In genomic region chr20:58662142-58662473, GRCh38 we compare ENCODE assay signal across 18 cellular contexts. TPM values are rescaled to one million over a fixed set of nuclear protein-coding genes. Genes with fewer than 3 reads are reported as not detected.
DNase-seq lines count a peak whose midpoint lies in the region; ATAC-seq, FAIRE-seq and TF ChIP-seq lines count a peak whose summit lies in the region.
"Had no signal": no experiment of that assay in that cellular context is flagged by ENCODE, and none has a peak within 500 bp of the region (broad histone marks: within the 10 kb centered on the region; RNA-seq: fewer than 3 reads in every experiment).

No MANE protein-coding gene starts in this region.

- no peaks in the 10 kb centered on the region for H3K9me3 ChIP-seq in endothelial cell of umbilical vein (replicated peaks; ENCODE audit: control insufficient read depth, insufficient read depth, low read length)
- no peaks in the 10 kb centered on the region for H3K9me3 ChIP-seq in skeletal muscle tissue (ENCODE audit: control insufficient read depth in 3 of 3, low read length in 3 of 3)
- H3K9me3 ChIP-seq: Caco-2 had no signal

- H3K27me3 Mint-ChIP-seq in activated naive CD4-positive, alpha-beta T cell treated with anti-CD3 and anti-CD28 coated beads for 36 hours (ENCODE audit: low read depth) = no peaks in the 10 kb centered on the region
- no peaks in the 10 kb centered on the region for H3K27me3 Mint-ChIP-seq in activated CD4-positive, alpha-beta memory T cell treated with anti-CD3 and anti-CD28 coated beads, Interleukin-2, amount 10 ng/mL, durations not matched to agents 7 days and 5 days

- POLR2A ChIA-PET in activated CD4-positive, alpha-beta memory T cell treated with anti-CD3 and anti-CD28 coated beads, Interleukin-2, amount 10 ng/mL, durations not matched to agents 7 days and 5 days (lab: Charles Lee) = interaction anchor here (1.1 to 7.1 kb wide), 2 partner anchors 11 to 354 kb away, joined by 3 to 121 read pairs; partner anchors contain the start of gene STX16
- POLR2A ChIA-PET in endothelial cell of umbilical vein (lab: Charles Lee) = no interaction called here

- H4K20me1 ChIP-seq in endothelial cell of umbilical vein (replicated peaks; ENCODE audit: control insufficient read depth, extremely low read depth, insufficient read depth, low read length) = no peaks in the 10 kb centered on the region

- H2AFZ ChIP-seq in endothelial cell of umbilical vein (ENCODE audit: low read depth, low read length) = no peak overlapping the region

- peak overlapping the region; percentile 76 for H3K4me3 Mint-ChIP-seq in activated naive CD4-positive, alpha-beta T cell treated with anti-CD3 and anti-CD28 coated beads for 36 hours
- peak overlapping the region; percentile 68 for H3K4me3 Mint-ChIP-seq in activated CD4-positive, alpha-beta memory T cell treated with anti-CD3 and anti-CD28 coated beads, Interleukin-2, amount 10 ng/mL, durations not matched to agents 7 days and 5 days

- no TSS peak for BruUV-seq in endothelial cell of umbilical vein (replicated peaks; lab: Mats Ljungman, UMichigan)

- H3K4me1 ChIP-seq in endothelial cell of umbilical vein (ENCODE audit: control insufficient read depth, extremely low read depth, insufficient read depth, low read length) (peaks cover 38% of the 10 kb centered on the region), skeletal muscle tissue (ENCODE audit: control insufficient read depth in 3 of 3, insufficient read depth in 3 of 3, low read length in 3 of 3) (peaks cover 21 to 35% (median 32%) of the 10 kb centered on the region in 3 donors)
- H3K4me1 ChIP-seq: Caco-2 had no signal

- H3K27ac Mint-ChIP-seq in activated naive CD4-positive, alpha-beta T cell treated with anti-CD3 and anti-CD28 coated beads for 36 hours = peak overlapping the region; percentile 96
- peak overlapping the region; percentile 93 for H3K27ac Mint-ChIP-seq in activated CD4-positive, alpha-beta memory T cell treated with anti-CD3 and anti-CD28 coated beads, Interleukin-2, amount 10 ng/mL, durations not matched to agents 7 days and 5 days

- H3K27ac ChIP-seq in endothelial cell of umbilical vein (ENCODE audit: insufficient read depth, low read depth, low read length) (peak overlapping the region; percentile 66), skeletal muscle tissue (ENCODE audit: low read depth, low read length) (peak overlapping the region; percentile 54), dorsolateral prefrontal cortex (peak overlapping the region in 4 of 59 donors; percentile 4 to 37 (median 18))
- H3K27ac ChIP-seq: foreskin keratinocyte had no signal

- no peak overlapping the region for H3K4me3 ChIP-seq in endothelial cell of umbilical vein (replicated peaks in 1 of 3; ENCODE audit: insufficient read depth in 1 of 3, low read depth in 1 of 3, low read length in 3 of 3)
- no peak overlapping the region for H3K4me3 ChIP-seq in skeletal muscle tissue (ENCODE audit: low read length in 3 of 3)
- H3K4me3 ChIP-seq in dorsolateral prefrontal cortex = no peak overlapping the region

- TF ChIP-seq POLR2A in endothelial cell of umbilical vein (IDR thresholded peaks at IDR 0.05; ENCODE audit: low read depth, low read length) = no peak

- FAIRE-seq in endothelial cell of umbilical vein (lab: Jason Lieb, UNC) = no peak
- FAIRE-seq: endometrium had no signal

- peaks cover 4% of the 10 kb centered on the region in 2 experiments for H3K36me3 ChIP-seq in endothelial cell of umbilical vein (ENCODE audit: control insufficient read depth in 2 of 2, extremely low read depth in 1 of 2, insufficient read depth in 2 of 2, low read length in 2 of 2)
- H3K36me3 ChIP-seq in skeletal muscle tissue (ENCODE audit: control insufficient read depth in 3 of 3, insufficient read depth in 3 of 3, low read length in 3 of 3) = peaks cover 0 to 6% (median 2%) of the 10 kb centered on the region in 3 donors

- intact Hi-C loops in activated naive CD4-positive, alpha-beta T cell treated with anti-CD3 and anti-CD28 coated beads for 36 hours (cut with micrococcal nuclease) = no loop called here
- intact Hi-C loops in endothelial cell of umbilical vein (cut with micrococcal nuclease) = no loop called here
- intact Hi-C loops in dorsolateral prefrontal cortex (cut with DNase I) = no loop called here

- H3K4me2 ChIP-seq in endothelial cell of umbilical vein (ENCODE audit: insufficient read depth, low read length) = no peak overlapping the region

- TF ChIP-seq CTCF in endothelial cell of umbilical vein (IDR thresholded peaks at IDR 0.05; ENCODE audit: extremely low read depth in 1 of 2, insufficient read depth in 1 of 2, low read depth in 1 of 2, low read length in 2 of 2) (no peak), dorsolateral prefrontal cortex (IDR thresholded peaks at IDR 0.05 in 54 of 56, conservative IDR thresholded peaks at IDR 0.05 in 2 of 56; ENCODE audit: low read depth in 1 of 56, partially characterized antibody in 56 of 56) (no peak)

- dilution Hi-C loops in endothelial cell of umbilical vein (cut with MboI; ENCODE audit: extremely low pct_ligation_motif_present, low sequenced_read_pairs) = loop anchor here (25.0 kb wide), 1 partner anchor 425 kb away; the partner anchor contains the start of gene ANKRD60

- no peaks in the 10 kb centered on the region for H3K27me3 ChIP-seq in endothelial cell of umbilical vein (ENCODE audit: control insufficient read depth in 2 of 2, insufficient read depth in 2 of 2, low read length in 2 of 2)
- H3K27me3 ChIP-seq in skeletal muscle tissue (ENCODE audit: control insufficient read depth in 3 of 3, insufficient read depth in 3 of 3, low read length in 3 of 3) = no peaks in the 10 kb centered on the region
- no peaks in the 10 kb centered on the region for H3K27me3 ChIP-seq in dorsolateral prefrontal cortex
- H3K27me3 ChIP-seq: foreskin keratinocyte had no signal

- H3K36me3 Mint-ChIP-seq in activated naive CD4-positive, alpha-beta T cell treated with anti-CD3 and anti-CD28 coated beads for 36 hours (ENCODE audit: low read depth) = peaks cover 24% of the 10 kb centered on the region
- H3K36me3 Mint-ChIP-seq in activated CD4-positive, alpha-beta memory T cell treated with anti-CD3 and anti-CD28 coated beads, Interleukin-2, amount 10 ng/mL, durations not matched to agents 7 days and 5 days (ENCODE audit: low read depth) = peaks cover 59% of the 10 kb centered on the region

- no peak for ATAC-seq in HG03442 (IDR thresholded peaks at IDR 0.05; ENCODE audit: unreplicated experiment)
- ATAC-seq: foreskin keratinocyte, Panc1 had no signal

- no peaks in the 10 kb centered on the region for H3K9me3 Mint-ChIP-seq in activated naive CD4-positive, alpha-beta T cell treated with anti-CD3 and anti-CD28 coated beads for 36 hours
- H3K9me3 Mint-ChIP-seq in activated CD4-positive, alpha-beta memory T cell treated with anti-CD3 and anti-CD28 coated beads, Interleukin-2, amount 10 ng/mL, durations not matched to agents 7 days and 5 days = no peaks in the 10 kb centered on the region

- H3K9me1 ChIP-seq in endothelial cell of umbilical vein (replicated peaks; ENCODE audit: control insufficient read depth, extremely low read depth, insufficient read depth, low read length) = no peaks in the 10 kb centered on the region

- DNase-seq in activated naive CD4-positive, alpha-beta T cell treated with anti-CD3 and anti-CD28 coated beads for 36 hours = no peak
- DNase-seq in activated naive CD4-positive, alpha-beta T cell treated with anti-CD3 and anti-CD28 coated beads, Interleukin-2, amount 50 U/mL, for 16 hours = no peak
- no peak for DNase-seq in activated CD4-positive, alpha-beta memory T cell treated with anti-CD3 and anti-CD28 coated beads, Interleukin-2, amount 10 ng/mL, durations not matched to agents 7 days and 5 days
- no peak for DNase-seq in endothelial cell of umbilical vein (ENCODE audit: low read depth, low spot score)
- no peak for DNase-seq in dorsolateral prefrontal cortex
- no peak for DNase-seq in NOMO-1 treated with dmso at 0.1 percent for 144 hours (lab: John Stamatoyannopoulos, UW; ENCODE audit: unreplicated experiment)
- DNase-seq: amniotic stem cell, Caco-2, cerebellar nuclear complex, foreskin keratinocyte, Karpas-422, NCI-H1105 treated with DMSO at 0.1 percent for 48 hours, NCI-H774, substantia nigra had no signal

- peaks cover 74% of the 10 kb centered on the region for H3K4me1 Mint-ChIP-seq in activated naive CD4-positive, alpha-beta T cell treated with anti-CD3 and anti-CD28 coated beads for 36 hours (ENCODE audit: low read depth)
- H3K4me1 Mint-ChIP-seq in activated CD4-positive, alpha-beta memory T cell treated with anti-CD3 and anti-CD28 coated beads, Interleukin-2, amount 10 ng/mL, durations not matched to agents 7 days and 5 days = peaks cover 69% of the 10 kb centered on the region

- CTCF ChIA-PET in activated naive CD4-positive, alpha-beta T cell treated with anti-CD3 and anti-CD28 coated beads for 36 hours (lab: Charles Lee) = interaction anchor here (3.7 kb wide), 1 partner anchor 11 kb away, joined by 31 read pairs; the partner anchor contains the start of gene STX16
- CTCF ChIA-PET in activated CD4-positive, alpha-beta memory T cell treated with anti-CD3 and anti-CD28 coated beads, Interleukin-2, amount 10 ng/mL, durations not matched to agents 7 days and 5 days (lab: Charles Lee) = interaction anchor here (3.9 kb wide), 1 partner anchor 12 kb away, joined by 37 read pairs; the partner anchor contains the start of gene STX16
- CTCF ChIA-PET in endothelial cell of umbilical vein (lab: Charles Lee) = no interaction called here

- H3K79me2 ChIP-seq in endothelial cell of umbilical vein (ENCODE audit: control insufficient read depth, insufficient read depth, low read length) = peaks cover 86% of the 10 kb centered on the region

- H3K9ac ChIP-seq in endothelial cell of umbilical vein (replicated peaks; ENCODE audit: extremely low read depth, insufficient read depth, low read length) = peak overlapping the region; percentile 22
- peak overlapping the region in 1 of 3 donors; percentile 60 for H3K9ac ChIP-seq in skeletal muscle tissue (ENCODE audit: low read depth in 1 of 3, low read length in 3 of 3)

RNA-seq across cellular contexts. Expression of gene STX16, which starts 11.0 kb away (rescaled TPM):
- 100 to 1,000 TPM; 127 TPM for total RNA-seq in activated naive CD4-positive, alpha-beta T cell treated with anti-CD3 and anti-CD28 coated beads for 36 hours
- 100 to 1,000 TPM; 152 to 153 TPM for total RNA-seq in activated CD4-positive, alpha-beta memory T cell treated with anti-CD3 and anti-CD28 coated beads, Interleukin-2, amount 10 ng/mL, durations not matched to agents 7 days and 5 days
- total RNA-seq in endothelial cell of umbilical vein (58.5 and 63.5 TPM in 2 replicates), skeletal muscle tissue (32.4 TPM), dorsolateral prefrontal cortex (100 to 1,000 TPM in 10 of 120 experiments, 10 to 100 TPM in 110; 54.5 to 110 (median 84.5) TPM)
- polyA plus RNA-seq in endothelial cell of umbilical vein = 33.0 and 43.1 TPM in 2 replicates
- 36.8 and 43.5 TPM in 2 replicates for polyA plus RNA-seq in endothelial cell of umbilical vein (2011; cell fraction: cytosol; rRNA removed)
- polyA plus RNA-seq in endothelial cell of umbilical vein (2011; cell fraction: nucleus; rRNA removed) = 138 and 200 TPM in 2 replicates
- 60.7 and 62.4 TPM in 2 replicates for polyA plus RNA-seq in endothelial cell of umbilical vein (2012)
- polyA minus RNA-seq in endothelial cell of umbilical vein = 52.1 and 74.7 TPM in 2 replicates
- 15.7 TPM for polyA minus RNA-seq in endothelial cell of umbilical vein (2011; cell fraction: cytosol; rRNA and poly(A)+ RNA removed)
- 39.8 and 43.1 TPM in 2 replicates for polyA minus RNA-seq in endothelial cell of umbilical vein (2011; cell fraction: nucleus; rRNA and poly(A)+ RNA removed)

RNA-seq across cellular contexts. Expression of gene NPEPL1, which starts 30.5 kb away (rescaled TPM):
- total RNA-seq in activated naive CD4-positive, alpha-beta T cell treated with anti-CD3 and anti-CD28 coated beads for 36 hours = 10 to 100 TPM; 14.3 to 14.5 TPM
- total RNA-seq in activated CD4-positive, alpha-beta memory T cell treated with anti-CD3 and anti-CD28 coated beads, Interleukin-2, amount 10 ng/mL, durations not matched to agents 7 days and 5 days = 10 to 100 TPM; 29.1 to 30.7 TPM
- total RNA-seq in endothelial cell of umbilical vein = 39.1 and 40.8 TPM in 2 replicates
- polyA plus RNA-seq in endothelial cell of umbilical vein = 22.5 and 22.6 TPM in 2 replicates
- 8.2 and 10.3 TPM in 2 replicates for polyA plus RNA-seq in endothelial cell of umbilical vein (2011; cell fraction: cytosol; rRNA removed)
- 90.6 and 118 TPM in 2 replicates for polyA plus RNA-seq in endothelial cell of umbilical vein (2011; cell fraction: nucleus; rRNA removed)
- 29.5 and 42.1 TPM in 2 replicates for polyA plus RNA-seq in endothelial cell of umbilical vein (2012)
- polyA minus RNA-seq in endothelial cell of umbilical vein = 16.8 and 19.1 TPM in 2 replicates
- polyA minus RNA-seq in endothelial cell of umbilical vein (2011; cell fraction: cytosol; rRNA and poly(A)+ RNA removed) = 16.6 TPM
- 16.9 and 35.5 TPM in 2 replicates for polyA minus RNA-seq in endothelial cell of umbilical vein (2011; cell fraction: nucleus; rRNA and poly(A)+ RNA removed)
- 20.9 TPM for total RNA-seq in skeletal muscle tissue
- total RNA-seq in dorsolateral prefrontal cortex = 10 to 100 TPM; 15.1 to 48.4 (median 25.2) TPM
